Comparison of ENCODE assay signal across 1 cellular context in genomic region chr4:112145820-112146813, GRCh38.
TF ChIP-seq lines count a peak whose summit lies in the region.

No MANE protein-coding gene starts in this region.

TF ChIP-seq in GM12878, 131 proteins besides CTCF, POLR2A, EP300 and RAD21 (continued from another document and continues in another):
- TF ChIP-seq SKIL (IDR thresholded peaks at IDR 0.05; ENCODE audit: low read depth, poor library complexity, severe bottlenecking), result no peak
- no peak for TF ChIP-seq BCL3 (IDR thresholded peaks at IDR 0.05; ENCODE audit: borderline replicate concordance, insufficient read depth, low read depth, low read length, poor library complexity, severe bottlenecking)
- no peak for TF ChIP-seq POU2F2 (IDR thresholded peaks at IDR 0.05; ENCODE audit: borderline replicate concordance, low read depth, low read length)
- no peak for TF ChIP-seq STAT3 (IDR thresholded peaks at IDR 0.05; ENCODE audit: low read depth, low read length)
- no peak for TF ChIP-seq NKRF (conservative IDR thresholded peaks at IDR 0.05)
- TF ChIP-seq ZNF217 (IDR thresholded peaks at IDR 0.05), result 0 out of 2 replicates have a peak, but pooled peaks have one; percentile 8
- 0 out of 2 replicates have a peak, but pooled peaks have one; percentile 81 for TF ChIP-seq GATAD2B (conservative IDR thresholded peaks at IDR 0.05; ENCODE audit: low read depth)
- TF ChIP-seq RAD51 (IDR thresholded peaks at IDR 0.05), result no peak
- no peak for TF ChIP-seq SP1 (IDR thresholded peaks at IDR 0.05; ENCODE audit: low read depth, low read length)
- peak; percentile 37; the same call in 1 of the 2 replicates for TF ChIP-seq PML (IDR thresholded peaks at IDR 0.05; ENCODE audit: low read length)
- TF ChIP-seq SREBF1 (IDR thresholded peaks at IDR 0.05; ENCODE audit: low read length), result no peak
- no peak for TF ChIP-seq NRF1 (conservative IDR thresholded peaks at IDR 0.05; ENCODE audit: low read depth, low read length)
- TF ChIP-seq ETV6 (conservative IDR thresholded peaks at IDR 0.05 in 1 of 2, IDR thresholded peaks at IDR 0.05 in 1 of 2; ENCODE audit: borderline replicate concordance in 1 of 2, low read depth in 1 of 2), result peak in 1 of 2 experiments; percentile 20; a peak in 1 of 4 replicates
- peak; percentile 12; the same call in 1 of the 2 replicates for TF ChIP-seq LARP7 (IDR thresholded peaks at IDR 0.05)
- TF ChIP-seq FOXK2 (IDR thresholded peaks at IDR 0.05), result no peak
- peak; percentile 41; the same call in 1 of the 2 replicates for TF ChIP-seq DPF2 (IDR thresholded peaks at IDR 0.05)
- no peak for TF ChIP-seq PRDM15 (CRISPR knock-in tag; IDR thresholded peaks at IDR 0.05)
- no peak for TF ChIP-seq ZNF384 (IDR thresholded peaks at IDR 0.05; ENCODE audit: borderline replicate concordance, low read depth, low read length)
- TF ChIP-seq EGR1 (IDR thresholded peaks at IDR 0.05; ENCODE audit: borderline replicate concordance in 1 of 2, low read depth in 2 of 2, low read length in 2 of 2), result peak in 1 of 2 experiments; percentile 81; a peak in 1 of 3 replicates
- no peak for TF ChIP-seq ATF3 (IDR thresholded peaks at IDR 0.05; ENCODE audit: borderline replicate concordance, extremely low read depth, low read depth, low read length)
- peak; percentile 37; the same call in 1 of the 2 replicates for TF ChIP-seq ATF7 (IDR thresholded peaks at IDR 0.05; ENCODE audit: low read depth)
- no peak for TF ChIP-seq ZSCAN29 (IDR thresholded peaks at IDR 0.05)
- no peak for TF ChIP-seq CHD2 (IDR thresholded peaks at IDR 0.05; ENCODE audit: borderline replicate concordance, low read depth, low read length)
- no peak for TF ChIP-seq USF1 (IDR thresholded peaks at IDR 0.05; ENCODE audit: borderline replicate concordance, extremely low read length, insufficient read depth, low read depth, low read length)
- no peak for TF ChIP-seq SMAD1 (IDR thresholded peaks at IDR 0.05; ENCODE audit: low read depth, partially characterized antibody)
- TF ChIP-seq CBFB (IDR thresholded peaks at IDR 0.05; ENCODE audit: low read depth), result no peak
- TF ChIP-seq NFXL1 (IDR thresholded peaks at IDR 0.05; ENCODE audit: borderline replicate concordance), result no peak
- TF ChIP-seq CEBPZ (IDR thresholded peaks at IDR 0.05; ENCODE audit: low read depth, low read length), result no peak
- no peak for TF ChIP-seq RFX5 (IDR thresholded peaks at IDR 0.05; ENCODE audit: low read depth, low read length)
- TF ChIP-seq TBL1XR1 (IDR thresholded peaks at IDR 0.05; ENCODE audit: low read depth, low read length), result no peak
- no peak for TF ChIP-seq JUNB (IDR thresholded peaks at IDR 0.05)
- TF ChIP-seq CREM (IDR thresholded peaks at IDR 0.05; ENCODE audit: low read depth), result peak; percentile 38; the same call in 1 of the 2 replicates
- no peak for TF ChIP-seq IRF4 (IDR thresholded peaks at IDR 0.05; ENCODE audit: low read depth, low read length)
- TF ChIP-seq RELA (IDR thresholded peaks at IDR 0.05; ENCODE audit: borderline replicate concordance, partially characterized antibody), result no peak
- no peak for TF ChIP-seq ZNF24 (IDR thresholded peaks at IDR 0.05)
- peak; percentile 77 for TF ChIP-seq TCF7 (IDR thresholded peaks at IDR 0.05; ENCODE audit: borderline replicate concordance)
- TF ChIP-seq IRF3 (IDR thresholded peaks at IDR 0.05), result no peak
- no peak for TF ChIP-seq MTA3 (IDR thresholded peaks at IDR 0.05; ENCODE audit: borderline replicate concordance, low read length)
- no peak for TF ChIP-seq MYC (IDR thresholded peaks at IDR 0.05; ENCODE audit: insufficient read depth, insufficient read length, insufficient replicate concordance, low read length, severe bottlenecking)
- no peak for TF ChIP-seq ZNF622 (IDR thresholded peaks at IDR 0.05)
- TF ChIP-seq SUPT20H (IDR thresholded peaks at IDR 0.05; ENCODE audit: borderline replicate concordance, control insufficient read depth, low read depth, low read length), result no peak
- no peak for TF ChIP-seq CBX5 (IDR thresholded peaks at IDR 0.05; ENCODE audit: low read depth)
- no peak for TF ChIP-seq EZH2 (IDR thresholded peaks at IDR 0.05; ENCODE audit: borderline replicate concordance, control insufficient read depth, low read depth, low read length)
- TF ChIP-seq ZBTB4 (CRISPR knock-in tag; IDR thresholded peaks at IDR 0.05), result no peak
- TF ChIP-seq BRCA1 (IDR thresholded peaks at IDR 0.05; ENCODE audit: low read depth, low read length), result no peak
